8 cellular contexts compared by ENCODE assay signal in the genomic region with DNA sequence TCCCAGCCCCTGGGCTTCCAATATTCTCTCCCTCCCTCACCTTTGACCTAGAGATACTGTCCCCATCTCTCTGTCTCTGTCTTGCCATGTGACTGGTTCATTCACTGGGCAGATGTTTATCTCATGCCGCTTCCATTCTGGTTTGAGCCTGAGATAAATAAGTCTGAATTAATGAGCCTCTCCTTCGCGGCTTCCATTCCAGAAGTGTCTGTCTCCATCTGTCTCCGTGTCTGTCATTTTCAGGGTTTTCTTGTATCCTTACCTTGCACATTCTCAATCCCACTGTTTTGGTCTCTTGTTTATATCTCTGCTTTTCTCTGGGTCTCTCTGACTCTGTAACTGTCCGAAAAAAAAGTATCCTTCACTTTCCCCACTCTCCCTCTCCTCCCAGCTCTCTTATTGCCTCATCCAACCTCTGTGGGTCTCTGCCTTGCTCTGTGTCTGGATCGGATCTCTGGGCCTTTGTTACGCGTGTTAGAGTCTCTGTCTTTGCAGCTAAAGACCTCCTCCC. TPM values are rescaled to one million over a fixed set of nuclear protein-coding genes. Genes with fewer than 3 reads are reported as not detected.
DNase-seq lines count a peak whose midpoint lies in the region; ATAC-seq and TF ChIP-seq lines count a peak whose summit lies in the region.

No MANE protein-coding gene starts in this region.

- peaks cover 19% of the 10 kb centered on the region for H3K36me3 Mint-ChIP-seq in activated naive CD4-positive, alpha-beta T cell treated with anti-CD3 and anti-CD28 coated beads, Interleukin-2, amount 50 U/mL, for 24 hours

- H3K27ac Mint-ChIP-seq in activated naive CD4-positive, alpha-beta T cell treated with anti-CD3 and anti-CD28 coated beads, Interleukin-2, amount 50 U/mL, for 24 hours = peak overlapping the region; percentile 99

- H3K36me3 ChIP-seq in ascending aorta = peaks cover 3 to 18% of the 10 kb centered on the region in 2 donors
- H3K36me3 ChIP-seq in lower lobe of right lung = peaks cover 12% of the 10 kb centered on the region
- no peaks in the 10 kb centered on the region for H3K36me3 ChIP-seq in upper lobe of right lung

- H3K27ac ChIP-seq in ascending aorta (peak overlapping the region; percentile 58 to 82), lower lobe of right lung (peak overlapping the region; percentile 70), upper lobe of right lung (peak overlapping the region; percentile 53)

- H3K4me3 ChIP-seq in ascending aorta (peak overlapping the region in 1 of 2 donors; percentile 73), lower lobe of right lung (peak overlapping the region; percentile 56), upper lobe of right lung (peak overlapping the region; percentile 36)

- DNase-seq in activated naive CD4-positive, alpha-beta T cell (lab: John Stamatoyannopoulos, UW) = no peak
- DNase-seq in ascending aorta (ENCODE audit: low spot score in 2 of 2) (no peak), lower lobe of right lung (no peak), upper lobe of right lung (no peak), NCI-H69 (lab: John Stamatoyannopoulos, UW) (no peak)

- no peaks in the 10 kb centered on the region for H3K27me3 Mint-ChIP-seq in activated naive CD4-positive, alpha-beta T cell treated with anti-CD3 and anti-CD28 coated beads, Interleukin-2, amount 50 U/mL, for 24 hours

- H3K27me3 ChIP-seq in ascending aorta (no peaks in the 10 kb centered on the region), lower lobe of right lung (ENCODE audit: low read depth) (no peaks in the 10 kb centered on the region), upper lobe of right lung (no peaks in the 10 kb centered on the region)

- H3K4me1 ChIP-seq in ascending aorta (peaks cover 11 to 21% of the 10 kb centered on the region in 2 donors), lower lobe of right lung (peaks cover 32% of the 10 kb centered on the region), upper lobe of right lung (peaks cover 16% of the 10 kb centered on the region)

- H3K9me3 Mint-ChIP-seq in activated naive CD4-positive, alpha-beta T cell treated with anti-CD3 and anti-CD28 coated beads, Interleukin-2, amount 50 U/mL, for 24 hours = no peaks in the 10 kb centered on the region

- H3K9me3 ChIP-seq in ascending aorta = no peaks in the 10 kb centered on the region
- H3K9me3 ChIP-seq in lower lobe of right lung = no peaks in the 10 kb centered on the region
- H3K9me3 ChIP-seq in upper lobe of right lung = no peaks in the 10 kb centered on the region

- ATAC-seq in lower lobe of right lung (no peak), upper lobe of right lung (no peak), GM21367 (IDR thresholded peaks at IDR 0.05; ENCODE audit: unreplicated experiment) (no peak), HG02642 (IDR thresholded peaks at IDR 0.05; ENCODE audit: poor library complexity, unreplicated experiment) (no peak)

- peaks cover 48% of the 10 kb centered on the region for H3K4me1 Mint-ChIP-seq in activated naive CD4-positive, alpha-beta T cell treated with anti-CD3 and anti-CD28 coated beads, Interleukin-2, amount 50 U/mL, for 24 hours

- peak overlapping the region; percentile 89 for H3K4me3 Mint-ChIP-seq in activated naive CD4-positive, alpha-beta T cell treated with anti-CD3 and anti-CD28 coated beads, Interleukin-2, amount 50 U/mL, for 24 hours

- no peak for TF ChIP-seq CTCF in ascending aorta (IDR thresholded peaks at IDR 0.05)
- no peak for TF ChIP-seq CTCF in lower lobe of right lung (IDR thresholded peaks at IDR 0.05)
- TF ChIP-seq CTCF in upper lobe of right lung (IDR thresholded peaks at IDR 0.05) = no peak

- intact Hi-C loops in ascending aorta (cut with DNase I) (loop anchor here (1.0 kb wide), 1 partner anchor 11 kb away; no protein-coding TSS in a partner anchor), lower lobe of right lung (cut with DNase I) (no loop called here), upper lobe of right lung (cut with DNase I) (no loop called here)

RNA-seq across cellular contexts. Expression of a gene that starts 4.3 kb away (rescaled TPM):
- total RNA-seq in ascending aorta = 35.3 TPM
- 23.8 TPM for total RNA-seq in lower lobe of right lung
- total RNA-seq in upper lobe of right lung = 23.3 TPM

RNA-seq across cellular contexts. Expression of a gene that starts 4.6 kb away (rescaled TPM):
- total RNA-seq in ascending aorta = 2,223 TPM
- total RNA-seq in lower lobe of right lung = 997 TPM
- 1,025 TPM for total RNA-seq in upper lobe of right lung

RNA-seq across cellular contexts. Expression of a gene that starts 8.7 kb away (rescaled TPM):
- total RNA-seq in ascending aorta = not detected
- 34.1 TPM for total RNA-seq in lower lobe of right lung
- total RNA-seq in upper lobe of right lung = 31.1 TPM

RNA-seq across cellular contexts. Expression of a gene that starts 13.6 kb away (rescaled TPM):
- total RNA-seq in ascending aorta = 0.21 TPM
- 17.7 TPM for total RNA-seq in lower lobe of right lung
- total RNA-seq in upper lobe of right lung = 17.7 TPM

RNA-seq across cellular contexts. Expression of a gene that starts 17.1 kb away (rescaled TPM):
- total RNA-seq in ascending aorta = not detected
- total RNA-seq in lower lobe of right lung = not detected
- 0.98 TPM for total RNA-seq in upper lobe of right lung

Comparison
In these comparisons a context has a peak if more than half of its experiments do, and no peak if none do; other contexts are left out.
1. RNA of a gene that starts 8.7 kb away (total RNA-seq): 34.1 TPM in lower lobe of right lung (single experiment) and 31.1 TPM in upper lobe of right lung (single experiment); not detected in ascending aorta (single experiment); every median in the first group is over 10 times any median in the second.
2. Peak in every context shown above with its lines, with median percentiles within 50 percentile points of each other: H3K27ac ChIP-seq.